In genomic region chr7:251005-251404, GRCh38 we compare ENCODE assay signal across 36 cellular contexts. TPM values are rescaled to one million over a fixed set of nuclear protein-coding genes. Genes with fewer than 3 reads are reported as not detected.
"Had no signal": no experiment of that assay in that cellular context is flagged by ENCODE, and none has a peak within 500 bp of the region (broad histone marks: within the 10 kb centered on the region; RNA-seq: fewer than 3 reads in every experiment).

No MANE protein-coding gene starts in this region.

- H3K27ac ChIP-seq: brain microvascular endothelial cell, esophagus muscularis mucosa, gastroesophageal sphincter had no signal

- FAIRE-seq: astrocyte, bronchial epithelial cell, colon had no signal

- H3K36me3 Mint-ChIP-seq: activated naive CD8-positive, alpha-beta T cell had no signal

- ATAC-seq: activated CD4-positive, alpha-beta T cell treated with anti-CD3 and anti-CD28 coated beads for 36 hours; activated T-cell treated with anti-CD3 and anti-CD28 coated beads, Interleukin-2, amount 50 U/mL, for 4 hours; activated T-helper 17 cell treated with anti-CD3 and anti-CD28 coated beads, Interleukin-2, amount 50 U/mL, for 72 hours; effector memory CD8-positive, alpha-beta T cell; gastroesophageal sphincter had no signal

- H3K27me3 ChIP-seq: brain microvascular endothelial cell, esophagus muscularis mucosa, gastroesophageal sphincter had no signal

- H3K4me3 Mint-ChIP-seq: activated CD4-positive, alpha-beta memory T cell treated with anti-CD3 and anti-CD28 coated beads, Interleukin-2, amount 10 ng/mL, durations not matched to agents 7 days and 5 days; activated CD4-positive, alpha-beta T cell treated with anti-CD3 and anti-CD28 coated beads for 36 hours; activated CD4-positive, alpha-beta T cell treated with anti-CD3 and anti-CD28 coated beads, Interleukin-2, amount 10 ng/mL, durations not matched to agents 24 days and 14 days; activated naive CD8-positive, alpha-beta T cell; activated T-cell treated with anti-CD3 and anti-CD28 coated beads, Interleukin-2, amount 50 U/mL, for 4 hours; activated T-helper 17 cell treated with anti-CD3 and anti-CD28 coated beads, Interleukin-2, amount 50 U/mL, for 72 hours; effector memory CD8-positive, alpha-beta T cell had no signal

- H3K9me3 Mint-ChIP-seq: activated CD4-positive, alpha-beta memory T cell treated with anti-CD3 and anti-CD28 coated beads, Interleukin-2, amount 10 ng/mL, durations not matched to agents 7 days and 5 days; activated CD4-positive, alpha-beta T cell treated with anti-CD3 and anti-CD28 coated beads, Interleukin-2, amount 10 ng/mL, durations not matched to agents 24 days and 14 days; activated T-cell treated with anti-CD3 and anti-CD28 coated beads, Interleukin-2, amount 50 U/mL, for 4 hours; activated T-helper 17 cell treated with anti-CD3 and anti-CD28 coated beads, Interleukin-2, amount 50 U/mL, for 72 hours; effector memory CD8-positive, alpha-beta T cell had no signal

- H3K4me1 Mint-ChIP-seq: activated CD4-positive, alpha-beta memory T cell treated with anti-CD3 and anti-CD28 coated beads, Interleukin-2, amount 10 ng/mL, durations not matched to agents 7 days and 5 days; activated CD4-positive, alpha-beta T cell treated with anti-CD3 and anti-CD28 coated beads for 36 hours; activated CD4-positive, alpha-beta T cell treated with anti-CD3 and anti-CD28 coated beads, Interleukin-2, amount 10 ng/mL, durations not matched to agents 24 days and 14 days; activated T-helper 17 cell treated with anti-CD3 and anti-CD28 coated beads, Interleukin-2, amount 50 U/mL, for 72 hours had no signal

- H3K9me3 ChIP-seq: esophagus muscularis mucosa, gastroesophageal sphincter had no signal

- DNase-seq: activated CD4-positive, alpha-beta memory T cell treated with anti-CD3 and anti-CD28 coated beads, Interleukin-2, amount 10 ng/mL, durations not matched to agents 7 days and 5 days; activated CD4-positive, alpha-beta T cell treated with anti-CD3 and anti-CD28 coated beads for 36 hours; activated CD4-positive, alpha-beta T cell treated with anti-CD3 and anti-CD28 coated beads, Interleukin-2, amount 10 ng/mL, durations not matched to agents 24 days and 14 days; activated CD4-positive, CD25-positive, alpha-beta regulatory T cell; activated CD4-positive, CD25-positive, alpha-beta regulatory T cell treated with anti-CD3 and anti-CD28 coated beads, Interleukin-2, amount 50 U/mL, for 72 hours; activated CD8-positive, alpha-beta memory T cell treated with anti-CD3 and anti-CD28 coated beads, Interleukin-2, amount 50 U/mL, for 48 hours; activated effector memory CD4-positive, alpha-beta T cell treated with Interleukin-2 at 50 U/mL for 16 hours; activated gamma-delta T cell treated with Interleukin-2 at 50 U/mL for 16 hours; activated naive CD4-positive, alpha-beta T cell treated with anti-CD3 and anti-CD28 coated beads, Interleukin-2, amount 50 U/mL, for 16 hours; activated naive CD4-positive, alpha-beta T cell treated with Interleukin-2 at 50 U/mL for 16 hours; activated T-cell treated with anti-CD3 and anti-CD28 coated beads for 4 hours; activated T-cell treated with anti-CD3 and anti-CD28 coated beads, Interleukin-2, amount 50 U/mL, for 4 hours; amniotic stem cell; anterior cingulate cortex; brain microvascular endothelial cell; caudate nucleus; cortex of kidney; dermis blood vessel endothelial cell; effector CD4-positive, alpha-beta T cell; effector memory CD8-positive, alpha-beta T cell; erythroblast; foreskin melanocyte; T-helper 2 cell had no signal

- H3K4me3 ChIP-seq: esophagus muscularis mucosa, gastroesophageal sphincter had no signal

- H3K27ac Mint-ChIP-seq: activated CD4-positive, alpha-beta memory T cell treated with anti-CD3 and anti-CD28 coated beads, Interleukin-2, amount 10 ng/mL, durations not matched to agents 7 days and 5 days; activated CD4-positive, alpha-beta T cell treated with anti-CD3 and anti-CD28 coated beads for 36 hours; activated CD4-positive, alpha-beta T cell treated with anti-CD3 and anti-CD28 coated beads, Interleukin-2, amount 10 ng/mL, durations not matched to agents 24 days and 14 days; activated naive CD8-positive, alpha-beta T cell; activated T-helper 17 cell treated with anti-CD3 and anti-CD28 coated beads, Interleukin-2, amount 50 U/mL, for 72 hours; effector memory CD8-positive, alpha-beta T cell had no signal

- H3K4me1 ChIP-seq: esophagus muscularis mucosa, gastroesophageal sphincter had no signal

RNA-seq across cellular contexts. Expression of gene FOXL3, which starts 39.0 kb away (rescaled TPM):
- total RNA-seq: activated CD4-positive, alpha-beta memory T cell treated with anti-CD3 and anti-CD28 coated beads, Interleukin-2, amount 10 ng/mL, durations not matched to agents 7 days and 5 days; activated CD4-positive, alpha-beta T cell treated with anti-CD3 and anti-CD28 coated beads for 36 hours; activated CD4-positive, alpha-beta T cell treated with anti-CD3 and anti-CD28 coated beads, Interleukin-2, amount 10 ng/mL, durations not matched to agents 24 days and 14 days; activated T-cell treated with anti-CD3 and anti-CD28 coated beads, Interleukin-2, amount 50 U/mL, for 4 hours; activated T-helper 17 cell treated with anti-CD3 and anti-CD28 coated beads, Interleukin-2, amount 50 U/mL, for 72 hours; astrocyte; bronchial epithelial cell; chondrocyte; dermis blood vessel endothelial cell; esophagus muscularis mucosa; fibroblast of lung; fibroblast of villous mesenchyme; gastroesophageal sphincter; glomerular endothelial cell; T-helper 1 cell treated with Interleukin-12 subunit alpha and Interleukin-12 subunit beta and Interleukin-4 antibody, amounts not matched to agents 30 ng/mL and 1 ng/mL, for 36 hours had no signal
- polyA plus RNA-seq: adipose tissue, fibroblast of lung had no signal

RNA-seq across cellular contexts. Expression of gene FAM20C, which starts 58.6 kb away (rescaled TPM):
- total RNA-seq: T-helper 1 cell treated with Interleukin-12 subunit alpha and Interleukin-12 subunit beta and Interleukin-4 antibody, amounts not matched to agents 30 ng/mL and 1 ng/mL, for 36 hours had no signal
